In the genomic region with DNA sequence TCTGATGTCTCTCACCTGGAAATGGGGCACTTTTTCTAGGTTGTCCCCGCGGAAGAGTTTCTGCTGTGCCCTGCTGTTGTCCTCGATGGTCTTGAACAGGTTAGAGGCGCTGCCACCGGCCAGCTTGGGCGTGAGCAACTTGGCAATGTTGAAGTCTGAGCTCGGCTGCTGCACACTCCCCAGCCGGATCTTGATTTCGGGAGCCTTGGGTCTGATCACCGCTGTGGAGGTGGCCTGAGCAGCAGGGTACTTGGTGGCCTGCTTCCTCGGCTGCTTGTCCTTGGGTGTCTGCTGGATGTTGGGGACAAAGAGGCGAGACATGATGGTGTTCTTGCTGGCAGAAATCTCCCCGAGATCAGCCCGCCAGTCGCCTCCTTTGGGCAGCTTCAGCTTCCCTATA, we compare ENCODE assay signal across 23 cellular contexts. TPM values are rescaled to one million over a fixed set of nuclear protein-coding genes. Genes with fewer than 3 reads are reported as not detected.
"Had no signal": no experiment of that assay in that cellular context is flagged by ENCODE, and none has a peak within 500 bp of the region (broad histone marks: within the 10 kb centered on the region; RNA-seq: fewer than 3 reads in every experiment).

No MANE protein-coding gene starts in this region.

- FAIRE-seq: endometrium, frontal cortex, islet of Langerhans, small intestine had no signal

- H3K27ac Mint-ChIP-seq: naive thymus-derived CD8-positive, alpha-beta T cell; type B pancreatic cell had no signal

- DNase-seq: effector memory CD4-positive, alpha-beta T cell; heart right ventricle; hypothalamus; mammary epithelial cell; naive thymus-derived CD8-positive, alpha-beta T cell; retina; small intestine; stimulated activated CD4-positive, alpha-beta T cell treated with anti-CD3 and anti-CD28 coated beads, Interleukin-12 subunit alpha, Interleukin-12 subunit beta, amount 100 ng/mL, for 4 hours; stimulated activated naive CD4-positive, alpha-beta T cell; thyroid gland; uterus had no signal

- H3K36me3 ChIP-seq: heart right ventricle, prostate gland, thyroid gland, uterus had no signal

- H3K36me3 Mint-ChIP-seq: naive thymus-derived CD8-positive, alpha-beta T cell; type B pancreatic cell had no signal

- H3K4me3 ChIP-seq: heart right ventricle, prostate gland, thyroid gland, uterus had no signal

- H3K27me3 ChIP-seq: heart right ventricle, thyroid gland, uterus had no signal

- H2AFZ ChIP-seq: parathyroid adenoma had no signal

- H3K4me3 Mint-ChIP-seq: naive thymus-derived CD8-positive, alpha-beta T cell; type B pancreatic cell had no signal

- H3K27me3 Mint-ChIP-seq: type B pancreatic cell had no signal

- H3K9me3 Mint-ChIP-seq: naive thymus-derived CD8-positive, alpha-beta T cell; type B pancreatic cell had no signal

- H3K79me2 ChIP-seq: parathyroid adenoma had no signal

- H3K9me3 ChIP-seq: prostate gland, thyroid gland, uterus had no signal

- H3K9ac ChIP-seq: parathyroid adenoma had no signal

- H3K27ac ChIP-seq: heart right ventricle, parathyroid adenoma, prostate gland, thyroid gland, uterus had no signal

- H3K4me1 ChIP-seq: parathyroid adenoma, prostate gland, uterus had no signal

- H3K4me1 Mint-ChIP-seq: naive thymus-derived CD8-positive, alpha-beta T cell had no signal

- ATAC-seq: esophagus mucosa; heart right ventricle; left lobe of liver; naive thymus-derived CD8-positive, alpha-beta T cell; sciatic nerve had no signal

RNA-seq across cellular contexts. Expression of gene C4orf54, which starts 6.3 kb away (rescaled TPM):
- total RNA-seq: esophagus mucosa; left lobe of liver; mesenteric fat pad; mononuclear cell; naive thymus-derived CD8-positive, alpha-beta T cell; omental fat pad; sciatic nerve had no signal
- polyA plus RNA-seq: naive thymus-derived CD8-positive, alpha-beta T cell had no signal
